Comparison of ENCODE assay signal across 19 cellular contexts in genomic region chr11:17892409-17892808, GRCh38.
A peak's percentile ranks its signal among the peaks of the same experiment; 100 is the strongest.
DNase-seq lines count a peak whose midpoint lies in the region; ATAC-seq, FAIRE-seq and TF ChIP-seq lines count a peak whose summit lies in the region.
"Had no signal": no experiment of that assay in that cellular context is flagged by ENCODE, and none has a peak within 500 bp of the region (broad histone marks: within the 10 kb centered on the region; RNA-seq: fewer than 3 reads in every experiment).

No MANE protein-coding gene starts in this region.

- TF ChIP-seq CTCF in K562 (IDR thresholded peaks at IDR 0.05 in 2 of 3, conservative IDR thresholded peaks at IDR 0.05 in 1 of 3; ENCODE audit: insufficient read depth in 2 of 3, low read depth in 1 of 3, low read length in 3 of 3) (no peak), left lung (IDR thresholded peaks at IDR 0.05) (no peak), tibial nerve (IDR thresholded peaks at IDR 0.05) (no peak), OCI-LY7 (conservative IDR thresholded peaks at IDR 0.05; ENCODE audit: low read length) (no peak), esophagus muscularis mucosa (IDR thresholded peaks at IDR 0.05) (no peak)

- in situ Hi-C loops in K562 (cut with MboI): no loop called here

- POLR2A ChIA-PET in K562 (lab: Yijun Ruan, JAX) (interaction anchor here (0.6 kb wide), 1 partner anchor 96 kb away, joined by 4 read pairs; no protein-coding TSS in a partner anchor), OCI-LY7 (lab: Charles Lee) (interaction anchor here (0.7 kb wide), 1 partner anchor 68 kb away, joined by 4 read pairs; no protein-coding TSS in a partner anchor)

- H3K4me1 ChIP-seq in K562 (replicated peaks in 1 of 2; ENCODE audit: control insufficient read depth in 2 of 2, insufficient read depth in 2 of 2, low read length in 2 of 2) (no peaks in the 10 kb centered on the region), left lung (no peaks in the 10 kb centered on the region), small intestine (ENCODE audit: control insufficient read depth in 2 of 2, insufficient read depth in 1 of 2, low read depth in 1 of 2, low read length in 1 of 2) (no peaks in the 10 kb centered on the region), tibial nerve (no peaks in the 10 kb centered on the region), OCI-LY7 (ENCODE audit: insufficient read depth, low read length, poor library complexity, severe bottlenecking) (no peaks in the 10 kb centered on the region), esophagus muscularis mucosa (peaks cover 0 to 6% (median 2%) of the 10 kb centered on the region in 4 donors)

- no TSS peak for BruUV-seq in K562 (replicated peaks; lab: Mats Ljungman, UMichigan)
- BruUV-seq in OCI-LY7 (replicated peaks; lab: Mats Ljungman, UMichigan): no TSS peak

- intact Hi-C loops in K562 (cut with micrococcal nuclease) (no loop called here), left lung (cut with DNase I) (no loop called here), OCI-LY7 (cut with micrococcal nuclease; ENCODE audit: unreplicated experiment) (no loop called here), esophagus muscularis mucosa (cut with DNase I) (no loop called here)

- WGBS in K562 (ENCODE audit: insufficient coverage, low coverage, missing lambda C conversion rate): 62% methylated on average over 5 of the region's 5 CpGs
- WGBS in small intestine, 3 donors: 94 to 97% (median 97%) methylated on average over 5 of the region's 5 CpGs
- 94 to 95% methylated on average over 5 of the region's 5 CpGs for WGBS in tibial nerve, 2 donors
- 100% methylated on average over 5 of the region's 5 CpGs for WGBS in esophagus muscularis mucosa

- DNase-seq in MV-4-11 (lab: John Stamatoyannopoulos, UW) (peak; percentile 33), K562 (ENCODE audit: extremely low read depth in 1 of 4, low spot score in 3 of 4) (no peak), left lung (no peak), small intestine (peak; percentile 13), HPDE6-E6E7 (ENCODE audit: extremely low spot score) (no peak), tibial nerve (ENCODE audit: low spot score in 2 of 2) (no peak), OCI-LY7 (ENCODE audit: low spot score) (no peak), esophagus muscularis mucosa (ENCODE audit: extremely low spot score) (no peak)
- DNase-seq: C1 segment of cervical spinal cord; Calu3; CD4-positive, alpha-beta memory T cell; COR-L47; DMS53; DMS79 treated with DMSO at 0.1 percent for 48 hours; GF-D8; GM23248; H7; HCEC 1CT had no signal

- no peaks in the 10 kb centered on the region for H3K36me3 ChIP-seq in K562 (ENCODE audit: control insufficient read depth, insufficient read depth, low read length)
- no peaks in the 10 kb centered on the region for H3K36me3 ChIP-seq in left lung
- H3K36me3 ChIP-seq in small intestine (ENCODE audit: control insufficient read depth in 2 of 2, insufficient read depth in 2 of 2, low read length in 2 of 2): no peaks in the 10 kb centered on the region
- H3K36me3 ChIP-seq in tibial nerve: peaks cover 0 to 11% (median 0%) of the 10 kb centered on the region in 3 donors
- H3K36me3 ChIP-seq in OCI-LY7 (ENCODE audit: insufficient read depth, low read length): no peaks in the 10 kb centered on the region
- peaks cover 0 to 6% (median 0%) of the 10 kb centered on the region in 4 donors for H3K36me3 ChIP-seq in esophagus muscularis mucosa

- TF ChIP-seq EP300 in K562 (IDR thresholded peaks at IDR 0.05; ENCODE audit: low read length): no peak
- TF ChIP-seq EP300 in tibial nerve (IDR thresholded peaks at IDR 0.05): no peak
- TF ChIP-seq EP300 in esophagus muscularis mucosa (IDR thresholded peaks at IDR 0.05): no peak

- CTCF ChIA-PET in K562 (lab: Yijun Ruan, JAX; ENCODE audit: low intra/inter-chr PET ratio) (no interaction called here), OCI-LY7 (lab: Charles Lee; ENCODE audit: unreplicated experiment) (no interaction called here)

- no peak overlapping the region for H3K4me3 ChIP-seq in K562
- no peak overlapping the region for H3K4me3 ChIP-seq in left lung
- no peak overlapping the region for H3K4me3 ChIP-seq in small intestine (ENCODE audit: low read depth in 1 of 2, low read length in 2 of 2)
- no peak overlapping the region for H3K4me3 ChIP-seq in tibial nerve
- H3K4me3 ChIP-seq in OCI-LY7 (ENCODE audit: low read depth, low read length, poor library complexity, severe bottlenecking): no peak overlapping the region
- H3K4me3 ChIP-seq in esophagus muscularis mucosa: no peak overlapping the region
- H3K4me3 ChIP-seq: GM23248 had no signal

- H2AFZ ChIP-seq in K562 (ENCODE audit: low read depth, low read length) (no peak overlapping the region), OCI-LY7 (ENCODE audit: low read length) (no peak overlapping the region)
- H2AFZ ChIP-seq: GM23248 had no signal

- H3K4me2 ChIP-seq in K562 (ENCODE audit: insufficient read depth, low read length): no peak overlapping the region
- H3K4me2 ChIP-seq in OCI-LY7 (ENCODE audit: low read length): no peak overlapping the region

- FAIRE-seq in K562 (lab: Jason Lieb, UNC) (no peak), small intestine (lab: Jason Lieb, UNC) (no peak)
- FAIRE-seq: H1 had no signal

- ATAC-seq in K562 (no peak), left lung (peak; percentile 12)

- H3K9me1 ChIP-seq in K562 (ENCODE audit: control insufficient read depth, insufficient read depth, low read length): no peaks in the 10 kb centered on the region

- H3K79me2 ChIP-seq in K562 (ENCODE audit: control insufficient read depth, insufficient read depth, low read length) (no peaks in the 10 kb centered on the region), OCI-LY7 (ENCODE audit: insufficient read depth, low read depth, low read length) (no peaks in the 10 kb centered on the region)

- TF ChIP-seq POLR2A in K562 (conservative IDR thresholded peaks at IDR 0.05) (no peak), tibial nerve (IDR thresholded peaks at IDR 0.05) (no peak), esophagus muscularis mucosa (IDR thresholded peaks at IDR 0.05; ENCODE audit: low read depth) (no peak)

- TF ChIP-seq RAD21 in K562 (CRISPR knock-in tag; conservative IDR thresholded peaks at IDR 0.05 in 1 of 2, IDR thresholded peaks at IDR 0.05 in 1 of 2): no peak

- H3K27ac ChIP-seq in K562 (ENCODE audit: extremely low read depth, low read depth, low read length) (no peak overlapping the region), left lung (no peak overlapping the region), small intestine (ENCODE audit: low read depth in 1 of 2, low read length in 1 of 2) (no peak overlapping the region), tibial nerve (no peak overlapping the region), OCI-LY7 (ENCODE audit: low read depth, low read length, poor library complexity, severe bottlenecking) (no peak overlapping the region), esophagus muscularis mucosa (replicated peaks in 1 of 4) (no peak overlapping the region)
- H3K27ac ChIP-seq: GM23248 had no signal

- H4K20me1 ChIP-seq in K562 (replicated peaks; ENCODE audit: control insufficient read depth, insufficient read depth, low read length) (no peaks in the 10 kb centered on the region), OCI-LY7 (ENCODE audit: insufficient read depth, low read length) (no peaks in the 10 kb centered on the region)

- H3K27me3 ChIP-seq in K562 (ENCODE audit: control insufficient read depth in 2 of 2, insufficient read depth in 2 of 2, low read length in 2 of 2) (no peaks in the 10 kb centered on the region), left lung (no peaks in the 10 kb centered on the region), small intestine (ENCODE audit: control insufficient read depth in 2 of 2, insufficient read depth in 2 of 2, low read length in 2 of 2) (no peaks in the 10 kb centered on the region), tibial nerve (no peaks in the 10 kb centered on the region), esophagus muscularis mucosa (no peaks in the 10 kb centered on the region)

- no peaks in the 10 kb centered on the region for H3K9me3 ChIP-seq in K562 (replicated peaks; ENCODE audit: control insufficient read depth, insufficient read depth, low read depth, low read length)
- no peaks in the 10 kb centered on the region for H3K9me3 ChIP-seq in left lung
- no peaks in the 10 kb centered on the region for H3K9me3 ChIP-seq in small intestine (ENCODE audit: control insufficient read depth, low read depth)
- H3K9me3 ChIP-seq in tibial nerve: no peaks in the 10 kb centered on the region
- no peaks in the 10 kb centered on the region for H3K9me3 ChIP-seq in OCI-LY7 (ENCODE audit: low read length)
- H3K9me3 ChIP-seq in esophagus muscularis mucosa: no peaks in the 10 kb centered on the region

- H3K9me2 ChIP-seq in OCI-LY7 (ENCODE audit: insufficient read depth, low read length): no peaks in the 10 kb centered on the region

- no peak overlapping the region for H3K9ac ChIP-seq in K562 (ENCODE audit: insufficient read depth in 1 of 2, low read depth in 2 of 2, low read length in 2 of 2)
- H3K9ac ChIP-seq: GM23248 had no signal

TF ChIP-seq in K562, 482 proteins besides CTCF, POLR2A, EP300 and RAD21:
- TF ChIP-seq ZNF24 (IDR thresholded peaks at IDR 0.05) (no peak), CEBPG (CRISPR knock-in tag; IDR thresholded peaks at IDR 0.05) (no peak), CEBPG (tag; conservative IDR thresholded peaks at IDR 0.05 in 1 of 2, IDR thresholded peaks at IDR 0.05 in 1 of 2) (peak; percentile 67 to 69), HDAC2 (IDR thresholded peaks at IDR 0.05) (no peak), ZNF655 (CRISPR knock-in tag; IDR thresholded peaks at IDR 0.05) (no peak), CEBPB (tag; IDR thresholded peaks at IDR 0.05) (peak; percentile 82), BHLHE40 (IDR thresholded peaks at IDR 0.05; ENCODE audit: low read length) (no peak), MCM3 (IDR thresholded peaks at IDR 0.05) (no peak)

Comparison
In these comparisons a context has a peak if more than half of its experiments do, and no peak if none do; other contexts are left out.
1. DNase-seq: peak in MV-4-11 (single experiment) and small intestine (single experiment); none in K562 (0 of 4), left lung (0 of 2), HPDE6-E6E7 (single experiment), tibial nerve (0 of 2), OCI-LY7 (single experiment) and esophagus muscularis mucosa (single experiment).